In the genomic region with DNA sequence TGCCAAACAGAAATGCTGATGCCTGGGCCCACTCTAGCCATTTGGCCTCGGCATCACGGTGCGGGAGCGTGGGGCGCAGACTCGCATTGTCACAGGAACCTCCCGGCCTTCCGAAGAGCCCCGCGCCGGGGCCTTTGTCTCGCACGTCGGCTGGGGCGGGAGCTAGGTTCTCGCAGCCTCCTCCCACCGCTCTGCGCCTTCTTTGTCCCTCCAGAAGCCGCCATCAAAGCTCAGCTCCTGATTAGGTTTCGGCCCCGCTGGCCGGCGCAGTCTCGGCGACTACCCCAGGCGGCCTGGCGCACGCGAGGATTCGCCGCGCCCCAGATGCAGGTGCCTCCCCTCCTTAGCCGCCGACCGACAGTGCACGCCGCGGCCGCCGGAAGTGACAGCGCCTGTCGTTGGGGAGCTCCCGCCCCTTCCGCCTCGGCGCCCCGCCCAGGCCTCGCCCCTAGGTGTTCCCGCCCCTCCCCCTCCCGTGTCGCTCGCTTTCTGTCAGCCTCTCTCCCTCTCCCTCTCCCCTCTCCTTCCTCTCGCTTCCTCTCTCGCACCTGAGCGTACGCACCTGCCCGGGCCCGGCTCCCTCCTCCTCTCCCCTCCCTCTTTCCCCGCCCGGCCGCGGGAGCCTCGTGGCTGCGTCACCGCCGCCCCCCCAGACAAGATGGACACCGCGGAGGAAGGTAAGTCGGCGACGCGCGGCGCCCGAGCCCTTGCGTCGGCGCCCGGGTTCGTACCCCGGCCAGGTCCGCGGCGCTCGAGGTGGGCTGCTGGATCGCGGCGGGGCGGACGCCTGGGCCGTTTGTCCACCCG, we compare ENCODE assay signal across 8 cellular contexts. TPM values are rescaled to one million over a fixed set of nuclear protein-coding genes. Genes with fewer than 3 reads are reported as not detected.
A peak's percentile ranks its signal among the peaks of the same experiment; 100 is the strongest.
DNase-seq lines count a peak whose midpoint lies in the region; ATAC-seq and TF ChIP-seq lines count a peak whose summit lies in the region.

A gene with protein sequence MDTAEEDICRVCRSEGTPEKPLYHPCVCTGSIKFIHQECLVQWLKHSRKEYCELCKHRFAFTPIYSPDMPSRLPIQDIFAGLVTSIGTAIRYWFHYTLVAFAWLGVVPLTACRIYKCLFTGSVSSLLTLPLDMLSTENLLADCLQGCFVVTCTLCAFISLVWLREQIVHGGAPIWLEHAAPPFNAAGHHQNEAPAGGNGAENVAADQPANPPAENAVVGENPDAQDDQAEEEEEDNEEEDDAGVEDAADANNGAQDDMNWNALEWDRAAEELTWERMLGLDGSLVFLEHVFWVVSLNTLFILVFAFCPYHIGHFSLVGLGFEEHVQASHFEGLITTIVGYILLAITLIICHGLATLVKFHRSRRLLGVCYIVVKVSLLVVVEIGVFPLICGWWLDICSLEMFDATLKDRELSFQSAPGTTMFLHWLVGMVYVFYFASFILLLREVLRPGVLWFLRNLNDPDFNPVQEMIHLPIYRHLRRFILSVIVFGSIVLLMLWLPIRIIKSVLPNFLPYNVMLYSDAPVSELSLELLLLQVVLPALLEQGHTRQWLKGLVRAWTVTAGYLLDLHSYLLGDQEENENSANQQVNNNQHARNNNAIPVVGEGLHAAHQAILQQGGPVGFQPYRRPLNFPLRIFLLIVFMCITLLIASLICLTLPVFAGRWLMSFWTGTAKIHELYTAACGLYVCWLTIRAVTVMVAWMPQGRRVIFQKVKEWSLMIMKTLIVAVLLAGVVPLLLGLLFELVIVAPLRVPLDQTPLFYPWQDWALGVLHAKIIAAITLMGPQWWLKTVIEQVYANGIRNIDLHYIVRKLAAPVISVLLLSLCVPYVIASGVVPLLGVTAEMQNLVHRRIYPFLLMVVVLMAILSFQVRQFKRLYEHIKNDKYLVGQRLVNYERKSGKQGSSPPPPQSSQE (plus strand): TSS at position 455 of the 807 bp plus-strand sequence. CDS start 204 bp downstream, at position 659.

- H3K27ac Mint-ChIP-seq in activated B cell treated with CpG ODN at 0.5 μM for 24 hours (peak within 1 kb of the TSS; percentile 98), immature natural killer cell (peak within 1 kb of the TSS; percentile 98 to 99 (median 99))

- intact Hi-C loops in activated B cell treated with CpG ODN at 0.5 μM for 24 hours (cut with micrococcal nuclease): loop anchor here (1.0 to 5.0 kb wide), 12 partner anchors 17 to 407 kb away; a partner anchor contains a TSS

- POLR2A ChIA-PET in AG04449 (lab: Yijun Ruan, JAX) (interaction anchor here (0.8 to 1.3 kb wide), 10 partner anchors 10 to 103 kb away, joined by 3 to 10 read pairs (median 3); a partner anchor contains a TSS), activated B cell treated with CpG ODN at 0.5 μM for 24 hours (lab: Charles Lee) (interaction anchor here (0.6 to 3.2 kb wide), 27 partner anchors 9 to 408 kb away, joined by 3 to 69 read pairs (median 5); a partner anchor contains a TSS)

- CTCF ChIA-PET in AG04449 (lab: Yijun Ruan, JAX): interaction anchor here (1.5 kb wide), 1 partner anchor 70 kb away, joined by 9 read pairs; no protein-coding TSS in a partner anchor
- CTCF ChIA-PET in activated B cell treated with CpG ODN at 0.5 μM for 24 hours (lab: Charles Lee): interaction anchor here (0.7 to 1.2 kb wide), 3 partner anchors 18 to 336 kb away, joined by 3 read pairs; no protein-coding TSS in a partner anchor

- peak within 1 kb of the TSS; percentile 98 for H3K4me3 Mint-ChIP-seq in activated B cell treated with CpG ODN at 0.5 μM for 24 hours
- peak within 1 kb of the TSS; percentile 98 to 100 (median 99) for H3K4me3 Mint-ChIP-seq in immature natural killer cell

- TF ChIP-seq CTCF in AG04449 (IDR thresholded peaks at IDR 0.05; ENCODE audit: insufficient read depth, low read length, missing control alignments): no peak
- no peak for TF ChIP-seq CTCF in activated B cell treated with CpG ODN at 0.5 μM for 24 hours (IDR thresholded peaks at IDR 0.05)
- no peak for TF ChIP-seq CTCF in cardiac fibroblast (IDR thresholded peaks at IDR 0.05; ENCODE audit: low read depth, low read length)

- H3K27me3 Mint-ChIP-seq in activated B cell treated with CpG ODN at 0.5 μM for 24 hours (no peaks in the 10 kb centered on the region), immature natural killer cell (ENCODE audit: low read depth in 3 of 3) (peaks cover 6 to 17% (median 9%) of the 10 kb centered on the region in 3 donors)

- peaks cover 6% of the 10 kb centered on the region for H3K36me3 Mint-ChIP-seq in activated B cell treated with CpG ODN at 0.5 μM for 24 hours (ENCODE audit: low read depth)
- no peaks in the 10 kb centered on the region for H3K36me3 Mint-ChIP-seq in immature natural killer cell

- DNase-seq in AG04449 (ENCODE audit: low read depth, low spot score) (no peak), NCI-H226 (peak; percentile 86), activated B cell treated with CpG ODN at 0.5 μM for 24 hours (peak; percentile 94), cardiac fibroblast (ENCODE audit: low read depth in 2 of 2) (peak; percentile 88 to 92), immature natural killer cell (peak; percentile 93 to 94 (median 94)), smooth muscle cell of the brain vasculature (ENCODE audit: low read depth, low spot score) (peak; percentile 63)

- peaks cover 49% of the 10 kb centered on the region for H3K4me1 Mint-ChIP-seq in activated B cell treated with CpG ODN at 0.5 μM for 24 hours
- peaks cover 46 to 56% of the 10 kb centered on the region in 2 donors for H3K4me1 Mint-ChIP-seq in immature natural killer cell

- ATAC-seq in GM18909 (IDR thresholded peaks at IDR 0.05; ENCODE audit: poor library complexity, unreplicated experiment): peak; percentile 93
- ATAC-seq in HG03175 (IDR thresholded peaks at IDR 0.05; ENCODE audit: unreplicated experiment): peak; percentile 88
- peak; percentile 77 for ATAC-seq in activated B cell treated with CpG ODN at 0.5 μM for 24 hours (ENCODE audit: low read depth)

- H3K9me3 Mint-ChIP-seq in activated B cell treated with CpG ODN at 0.5 μM for 24 hours (no peaks in the 10 kb centered on the region), immature natural killer cell (no peaks in the 10 kb centered on the region)

- H3K4me3 ChIP-seq in AG04449 (ENCODE audit: low read depth, low read length) (peak within 1 kb of the TSS; percentile 80), cardiac fibroblast (replicated peaks in 1 of 2; ENCODE audit: low read depth in 2 of 2, low read length in 2 of 2) (peak within 1 kb of the TSS; percentile 82 to 89)

RNA-seq across cellular contexts. Expression of the gene that starts here (rescaled TPM):
- total RNA-seq in activated B cell treated with CpG ODN at 0.5 μM for 24 hours: 116 and 124 TPM in 2 replicates
- 10 to 100 TPM; 23.3 to 54.5 (median 52.5) TPM for polyA plus RNA-seq in immature natural killer cell
